36 cellular contexts compared by ENCODE assay signal in the genomic region with DNA sequence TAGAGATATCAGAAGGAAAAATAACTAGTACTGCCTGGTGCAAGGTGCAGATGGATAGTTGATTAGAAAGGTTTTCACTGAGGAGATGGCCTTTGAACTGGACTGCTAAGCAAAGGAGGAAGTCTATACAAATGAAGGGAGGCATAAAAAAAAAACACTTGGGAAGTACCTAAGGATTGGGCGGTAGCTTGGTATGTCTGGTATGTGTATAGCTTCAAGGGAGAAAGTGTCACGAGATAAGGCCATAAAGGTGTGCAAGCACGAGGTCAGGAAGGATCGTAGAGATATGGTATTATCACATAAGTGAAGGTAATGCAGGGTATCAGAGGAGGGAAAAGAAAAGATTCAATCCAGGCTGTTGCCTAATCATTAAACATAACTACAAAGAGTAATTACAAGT.
"Had no signal": no experiment of that assay in that cellular context is flagged by ENCODE, and none has a peak within 500 bp of the region (broad histone marks: within the 10 kb centered on the region; RNA-seq: fewer than 3 reads in every experiment).

No MANE protein-coding gene starts in this region.

- ATAC-seq: activated CD8-positive, alpha-beta T cell treated with anti-CD3 and anti-CD28 coated beads for 36 hours; activated naive CD4-positive, alpha-beta T cell treated with anti-CD3 and anti-CD28 coated beads, Interleukin-2, amount 50 U/mL, for 72 hours; activated T-cell treated with anti-CD3 and anti-CD28 coated beads, Interleukin-2, amount 50 U/mL, for 4 hours; activated T-cell treated with anti-CD3 and anti-CD28 coated beads, Interleukin-2, amount 50 U/mL, for 72 hours; activated T-helper 17 cell treated with anti-CD3 and anti-CD28 coated beads, Interleukin-2, amount 50 U/mL, for 72 hours; body of pancreas had no signal

- DNase-seq: activated B cell treated with CpG ODN at 0.5 μM for 24 hours; activated CD4-positive, alpha-beta memory T cell treated with anti-CD3 and anti-CD28 coated beads for 36 hours; activated CD4-positive, alpha-beta T cell treated with anti-CD3 and anti-CD28 coated beads for 4 hours; activated CD4-positive, alpha-beta T cell treated with anti-CD3 and anti-CD28 coated beads, Interleukin-2, amount 10 ng/mL, durations not matched to agents 24 days and 14 days; activated CD4-positive, alpha-beta T cell treated with anti-CD3 and anti-CD28 coated beads, Interleukin-2, amount 50 U/mL, for 1 hour; activated CD4-positive, alpha-beta T cell treated with anti-CD3 and anti-CD28 coated beads, Interleukin-2, amount 50 U/mL, for 4 hours; activated CD4-positive, CD25-positive, alpha-beta regulatory T cell treated with anti-CD3 and anti-CD28 coated beads, Interleukin-2, amount 50 U/mL, for 72 hours; activated CD8-positive, alpha-beta memory T cell treated with anti-CD3 and anti-CD28 coated beads, Interleukin-2, amount 50 U/mL, for 4 hours; activated CD8-positive, alpha-beta T cell treated with anti-CD3 and anti-CD28 coated beads for 36 hours; activated effector memory CD4-positive, alpha-beta T cell treated with anti-CD3 and anti-CD28 coated beads, Interleukin-2, amount 50 U/mL, for 16 hours; activated gamma-delta T cell treated with Interleukin-2 at 50 U/mL for 16 hours; activated naive CD4-positive, alpha-beta T cell; activated naive CD4-positive, alpha-beta T cell treated with anti-CD3 and anti-CD28 coated beads for 36 hours; activated naive CD4-positive, alpha-beta T cell treated with anti-CD3 and anti-CD28 coated beads, Interleukin-2, amount 50 U/mL, for 16 hours; activated naive CD8-positive, alpha-beta T cell treated with anti-CD3 and anti-CD28 coated beads for 36 hours; activated T-cell treated with anti-CD3 and anti-CD28 coated beads for 4 hours; activated T-cell treated with anti-CD3 and anti-CD28 coated beads, Interleukin-2, amount 50 U/mL, for 1 hour; activated T-cell treated with anti-CD3 and anti-CD28 coated beads, Interleukin-2, amount 50 U/mL, for 4 hours; activated T-cell treated with anti-CD3 and anti-CD28 coated beads, Interleukin-2, amount 50 U/mL, for 72 hours; adrenal gland; amniotic stem cell; aorta; body of pancreas; brain microvascular endothelial cell; caudate nucleus; cerebellar nuclear complex; T-helper 1 cell; T-helper 2 cell; T-helper 9 cell had no signal

- H3K36me3 ChIP-seq: adrenal gland, brain microvascular endothelial cell, breast epithelium, cardiac muscle cell had no signal

- H3K4me1 ChIP-seq: adrenal gland, body of pancreas, breast epithelium had no signal

- H3K4me3 ChIP-seq: adrenal gland, body of pancreas, breast epithelium, cardiac muscle cell had no signal

- H3K9me3 ChIP-seq: adrenal gland, body of pancreas, breast epithelium had no signal

- H3K27me3 ChIP-seq: adrenal gland, body of pancreas, brain microvascular endothelial cell, breast epithelium, cardiac muscle cell had no signal

- H3K27ac ChIP-seq: adrenal gland, body of pancreas, brain microvascular endothelial cell, breast epithelium, cardiac muscle cell, VCaP had no signal

- FAIRE-seq: astrocyte, TTC549 had no signal
